24 cellular contexts compared by ENCODE assay signal in genomic region chr1:10754571-10755329, GRCh38. TPM values are rescaled to one million over a fixed set of nuclear protein-coding genes. Genes with fewer than 3 reads are reported as not detected.
DNase-seq lines count a peak whose midpoint lies in the region; ATAC-seq, FAIRE-seq and TF ChIP-seq lines count a peak whose summit lies in the region.
"Had no signal": no experiment of that assay in that cellular context is flagged by ENCODE, and none has a peak within 500 bp of the region (broad histone marks: within the 10 kb centered on the region; RNA-seq: fewer than 3 reads in every experiment).

No MANE protein-coding gene starts in this region.

- H3K4me1 ChIP-seq in BLaER1 (peaks cover 32% of the 10 kb centered on the region), kidney (ENCODE audit: control insufficient read depth in 1 of 2, insufficient read depth in 1 of 2, low read depth in 1 of 2, low read length in 2 of 2) (peaks cover 5 to 25% of the 10 kb centered on the region in 2 donors), sigmoid colon (peaks cover 0 to 49% (median 43%) of the 10 kb centered on the region in 4 donors), transverse colon (peaks cover 28 to 43% (median 41%) of the 10 kb centered on the region in 4 donors)

- H3K27ac Mint-ChIP-seq in stimulated activated naive CD8-positive, alpha-beta T cell treated with anti-CD3 and anti-CD28 coated beads, Interleukin-15, amount 100 ng/mL, for 72 hours: no peak overlapping the region
- H3K27ac Mint-ChIP-seq: activated CD4-positive, alpha-beta T cell treated with anti-CD3 and anti-CD28 coated beads for 36 hours; activated T-cell treated with anti-CD3 and anti-CD28 coated beads, Interleukin-2, amount 50 U/mL, for 24 hours; endodermal cell; stimulated activated naive B cell treated with anti-CD40 and anti-IgM and Interleukin-4, amounts not matched to agents 10 μg/mL and 1 μg/mL and 100 μg/mL, for 72 hours; T-helper 17 cell had no signal

- H3K4me2 ChIP-seq in BLaER1: peak overlapping the region; percentile 64; the same call in 1 of the 2 replicates

- H3K27me3 ChIP-seq in BLaER1: no peaks in the 10 kb centered on the region
- H3K27me3 ChIP-seq in sigmoid colon: no peaks in the 10 kb centered on the region
- H3K27me3 ChIP-seq in transverse colon: no peaks in the 10 kb centered on the region

- FAIRE-seq in kidney (lab: Jason Lieb, UNC) (no peak), H54 (lab: Jason Lieb, UNC) (no peak)

- no peak overlapping the region for H3K9ac ChIP-seq in BLaER1
- H3K9ac ChIP-seq in kidney (ENCODE audit: low read length in 2 of 2): no peak overlapping the region

- WGBS in sigmoid colon, 2 donors: 79 to 82% methylated on average over 24 of the region's 24 CpGs
- 10 to 78% methylated on average over 2 to 24 of the region's 24 CpGs for WGBS in transverse colon (ENCODE audit: low coverage in 1 of 2), 2 donors

- H3K4me1 Mint-ChIP-seq in stimulated activated naive CD8-positive, alpha-beta T cell treated with anti-CD3 and anti-CD28 coated beads, Interleukin-15, amount 100 ng/mL, for 72 hours: peaks cover 8% of the 10 kb centered on the region

- in situ Hi-C loops in transverse colon (cut with MboI; ENCODE audit: low pct_ligation_motif_present in 1 of 4, low pct_unique_long_range_greater_than_20kb in 1 of 4, low sequenced_read_pairs in 3 of 4): no loop called here

- H3K36me3 ChIP-seq in BLaER1 (no peaks in the 10 kb centered on the region), kidney (ENCODE audit: control insufficient read depth in 1 of 2, insufficient read depth in 2 of 2, low read length in 2 of 2) (peaks cover 0 to 2% of the 10 kb centered on the region in 2 donors), sigmoid colon (peaks cover 0 to 7% (median 0%) of the 10 kb centered on the region in 4 donors), transverse colon (no peaks in the 10 kb centered on the region)
- H3K36me3 ChIP-seq: thoracic aorta had no signal

- H3K4me3 ChIP-seq in BLaER1 (no peak overlapping the region), kidney (ENCODE audit: low read length in 2 of 2) (no peak overlapping the region), sigmoid colon (no peak overlapping the region), transverse colon (no peak overlapping the region)
- H3K4me3 ChIP-seq: coronary artery, esophagus muscularis mucosa, lung, thoracic aorta had no signal

- no peaks in the 10 kb centered on the region for H3K27me3 Mint-ChIP-seq in stimulated activated naive CD8-positive, alpha-beta T cell treated with anti-CD3 and anti-CD28 coated beads, Interleukin-15, amount 100 ng/mL, for 72 hours
- H3K27me3 Mint-ChIP-seq: activated CD4-positive, alpha-beta T cell treated with anti-CD3 and anti-CD28 coated beads for 36 hours; activated T-cell treated with anti-CD3 and anti-CD28 coated beads, Interleukin-2, amount 50 U/mL, for 24 hours had no signal

- H3K27ac ChIP-seq in BLaER1 (no peak overlapping the region), kidney (ENCODE audit: low read depth in 2 of 2, low read length in 2 of 2) (peak overlapping the region; percentile 51 to 68), sigmoid colon (peak overlapping the region in 3 of 4 donors; percentile 67 to 81 (median 69)), transverse colon (no peak overlapping the region)
- H3K27ac ChIP-seq: coronary artery, esophagus muscularis mucosa, thoracic aorta had no signal

- TF ChIP-seq POLR2A in sigmoid colon (IDR thresholded peaks at IDR 0.05) (no peak), transverse colon (IDR thresholded peaks at IDR 0.05) (no peak), H54 (IDR thresholded peaks at IDR 0.05; ENCODE audit: low read depth, low read length) (no peak)

- TF ChIP-seq CTCF in kidney (IDR thresholded peaks at IDR 0.05; ENCODE audit: borderline replicate concordance, extremely low read depth, insufficient read depth) (no peak), sigmoid colon (IDR thresholded peaks at IDR 0.05) (no peak), transverse colon (IDR thresholded peaks at IDR 0.05) (no peak)

- H3K4me3 Mint-ChIP-seq in stimulated activated naive CD8-positive, alpha-beta T cell treated with anti-CD3 and anti-CD28 coated beads, Interleukin-15, amount 100 ng/mL, for 72 hours: no peak overlapping the region
- H3K4me3 Mint-ChIP-seq: activated CD4-positive, alpha-beta T cell treated with anti-CD3 and anti-CD28 coated beads for 36 hours; activated T-cell treated with anti-CD3 and anti-CD28 coated beads, Interleukin-2, amount 50 U/mL, for 24 hours; CD8-positive, alpha-beta memory T cell; endodermal cell; stimulated activated naive B cell treated with anti-CD40 and anti-IgM and Interleukin-4, amounts not matched to agents 10 μg/mL and 1 μg/mL and 100 μg/mL, for 72 hours had no signal

- TF ChIP-seq EP300 in sigmoid colon (IDR thresholded peaks at IDR 0.05) (no peak), transverse colon (IDR thresholded peaks at IDR 0.05; ENCODE audit: low read depth) (no peak)

- H3K9me3 Mint-ChIP-seq in stimulated activated naive CD8-positive, alpha-beta T cell treated with anti-CD3 and anti-CD28 coated beads, Interleukin-15, amount 100 ng/mL, for 72 hours: no peaks in the 10 kb centered on the region
- H3K9me3 Mint-ChIP-seq: activated T-cell treated with anti-CD3 and anti-CD28 coated beads, Interleukin-2, amount 50 U/mL, for 24 hours; CD8-positive, alpha-beta memory T cell; endodermal cell; stimulated activated naive B cell treated with anti-CD40 and anti-IgM and Interleukin-4, amounts not matched to agents 10 μg/mL and 1 μg/mL and 100 μg/mL, for 72 hours had no signal

- DNase-seq in M059J (ENCODE audit: low read depth): peak; percentile 42
- no peak for DNase-seq in kidney
- no peak for DNase-seq in sigmoid colon
- no peak for DNase-seq in transverse colon
- no peak for DNase-seq in H54 (ENCODE audit: insufficient read length, low spot score)
- no peak for DNase-seq in stimulated activated naive CD8-positive, alpha-beta T cell treated with anti-CD3 and anti-CD28 coated beads, Interleukin-15, amount 100 ng/mL, for 72 hours
- DNase-seq: activated CD4-positive, alpha-beta T cell treated with anti-CD3 and anti-CD28 coated beads for 36 hours; activated T-cell treated with anti-CD3 and anti-CD28 coated beads, Interleukin-2, amount 50 U/mL, for 24 hours; CD8-positive, alpha-beta memory T cell; DMS153; endodermal cell; islet precursor cell; KBM-7; NCI-H146; NCI-H524 treated with DMSO at 0.1 percent for 48 hours; stimulated activated CD4-positive, alpha-beta T cell treated with anti-CD3 and anti-CD28 coated beads, Interleukin-4, amount 100 ng/mL, for 1 hour; stimulated activated naive B cell treated with anti-CD40 and anti-IgM and Interleukin-4, amounts not matched to agents 10 μg/mL and 1 μg/mL and 100 μg/mL, for 72 hours; T-helper 17 cell had no signal

- ATAC-seq in GM19324 (IDR thresholded peaks at IDR 0.05; ENCODE audit: low FRiP score, unreplicated experiment): no peak
- ATAC-seq in stimulated activated naive CD8-positive, alpha-beta T cell treated with anti-CD3 and anti-CD28 coated beads, Interleukin-15, amount 100 ng/mL, for 72 hours: no peak
- ATAC-seq: activated CD4-positive, alpha-beta T cell treated with anti-CD3 and anti-CD28 coated beads for 36 hours; T-helper 17 cell had no signal

- H4K20me1 ChIP-seq in BLaER1: 0 out of 2 replicates have a peak, but pooled peaks cover 8% of the 10 kb centered on the region

- intact Hi-C loops in kidney (cut with DNase I): no loop called here
- intact Hi-C loops in sigmoid colon (cut with DNase I): no loop called here
- intact Hi-C loops in transverse colon (cut with DNase I; ENCODE audit: low total_unique reads): no loop called here

- no peaks in the 10 kb centered on the region for H3K9me3 ChIP-seq in BLaER1
- no peaks in the 10 kb centered on the region for H3K9me3 ChIP-seq in kidney (ENCODE audit: control insufficient read depth in 1 of 2, low read length in 2 of 2)
- H3K9me3 ChIP-seq in sigmoid colon: no peaks in the 10 kb centered on the region
- no peaks in the 10 kb centered on the region for H3K9me3 ChIP-seq in transverse colon
- H3K9me3 ChIP-seq: esophagus muscularis mucosa, thoracic aorta had no signal

RNA-seq across cellular contexts. Expression of gene CASZ1, which starts 41.7 kb away (rescaled TPM):
- 1.8 and 6.0 TPM in 2 replicates for total RNA-seq in M059J (2014; rRNA removed; shearing (Covaris generic))
- total RNA-seq in kidney (33.0 TPM), sigmoid colon (10 to 100 TPM; 12.7 to 47.9 (median 32.3) TPM), transverse colon (100 to 1,000 TPM in 2 of 4 donors, 10 to 100 TPM in 2; 39.1 to 215 (median 115) TPM)
- polyA plus RNA-seq in kidney (ENCODE audit: insufficient read depth, low read depth, low replicate concordance) (10.1 TPM), sigmoid colon (10 to 100 TPM in 1 of 3 donors, 1 to 10 TPM in 2; 4.2 to 23.6 (median 9.2) TPM)

Comparison
In these comparisons a context has a peak if more than half of its experiments do, and no peak if none do; other contexts are left out.
1. H3K27ac ChIP-seq: peak in kidney (2 of 2) and sigmoid colon (3 of 4); none in BLaER1 (single experiment) and transverse colon (0 of 4).